8 cellular contexts compared by ENCODE assay signal in genomic region chr11:88016392-88017020, GRCh38.
DNase-seq lines count a peak whose midpoint lies in the region; ATAC-seq and TF ChIP-seq lines count a peak whose summit lies in the region.

No MANE protein-coding gene starts in this region.

- no peak for TF ChIP-seq POLR2A in lower leg skin (IDR thresholded peaks at IDR 0.05)

- ATAC-seq in GM18867 (IDR thresholded peaks at IDR 0.05; ENCODE audit: unreplicated experiment) (peak; percentile 93), HG03139 (IDR thresholded peaks at IDR 0.05; ENCODE audit: unreplicated experiment) (peak; percentile 91)

- H3K4me3 ChIP-seq in choroid plexus epithelial cell (ENCODE audit: low read depth, low read length), result no peak overlapping the region
- no peak overlapping the region for H3K4me3 ChIP-seq in lower leg skin (ENCODE audit: low read depth, poor library complexity, severe bottlenecking)

- intact Hi-C loops in lower leg skin (cut with DNase I; ENCODE audit: low total_unique reads), result no loop called here

- TF ChIP-seq CTCF in AG09319 (IDR thresholded peaks at IDR 0.05; ENCODE audit: low read depth, low read length), result peak; percentile 84
- TF ChIP-seq CTCF in VCaP (conservative IDR thresholded peaks at IDR 0.05), result peak; percentile 85
- peak; percentile 83 for TF ChIP-seq CTCF in choroid plexus epithelial cell (conservative IDR thresholded peaks at IDR 0.05; ENCODE audit: low read depth, low read length)
- no peak for TF ChIP-seq CTCF in lower leg skin (IDR thresholded peaks at IDR 0.05)

- H3K27ac ChIP-seq in VCaP, result no peak overlapping the region

- DNase-seq in AG09319 (ENCODE audit: extremely low read depth, low read depth) (peak; percentile 73), NCI-H2171 treated with DMSO at 0.1 percent for 48 hours (lab: John Stamatoyannopoulos, UW) (peak; percentile 42), choroid plexus epithelial cell (ENCODE audit: low read depth) (peak; percentile 94), lower leg skin (ENCODE audit: low spot score in 2 of 2) (peak; percentile 84 to 87)
- DNase-seq in stimulated activated CD8-positive, alpha-beta memory T cell treated with anti-CD3 and anti-CD28 coated beads, Interleukin-12 subunit alpha, Interleukin-12 subunit beta, amount 100 ng/mL, for 24 hours (ENCODE audit: extremely low read depth), result peak; percentile 21

- 27 to 30% methylated on average over 2 of the region's 2 CpGs for WGBS in lower leg skin, 2 donors

Comparison
In these comparisons a context has a peak if more than half of its experiments do, and no peak if none do; other contexts are left out.
1. DNase-seq: peak in every context shown above with its lines; median percentile 94 in choroid plexus epithelial cell; 86 in lower leg skin; 73 in AG09319; 42 in NCI-H2171 treated with DMSO at 0.1 percent for 48 hours; 21 in stimulated activated CD8-positive, alpha-beta memory T cell treated with anti-CD3 and anti-CD28 coated beads, Interleukin-12 subunit alpha, Interleukin-12 subunit beta, amount 100 ng/mL, for 24 hours.
2. CTCF ChIP-seq: peak in AG09319 (single experiment), VCaP (single experiment) and choroid plexus epithelial cell (single experiment); none in lower leg skin (0 of 3).